1 cellular context compared by ENCODE assay signal in the genomic region with DNA sequence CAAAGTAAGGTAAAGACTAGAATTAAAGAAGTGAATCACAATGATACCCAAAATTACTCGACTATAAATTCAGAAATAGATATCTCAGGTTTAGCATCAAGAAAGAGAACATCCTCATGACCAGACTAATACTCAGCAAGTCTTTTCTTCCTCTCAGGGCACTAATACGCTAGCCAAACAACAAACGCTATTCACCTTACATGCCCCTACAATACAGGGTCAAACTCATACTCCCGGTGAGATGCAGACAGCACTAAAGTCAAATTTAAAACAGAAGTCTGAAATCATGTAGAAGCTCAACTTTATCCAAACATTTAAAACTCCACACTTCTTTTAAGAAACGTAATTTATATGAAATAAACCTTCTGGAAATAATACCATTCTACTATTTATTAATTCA.
TF ChIP-seq lines count a peak whose summit lies in the region.

No MANE protein-coding gene starts in this region.

TF ChIP-seq in IMR-90, 13 proteins besides CTCF, POLR2A, EP300 and RAD21:
- TF ChIP-seq SMC3 (IDR thresholded peaks at IDR 0.05; ENCODE audit: low read depth, low read length): no peak
- TF ChIP-seq, protein P1, sequence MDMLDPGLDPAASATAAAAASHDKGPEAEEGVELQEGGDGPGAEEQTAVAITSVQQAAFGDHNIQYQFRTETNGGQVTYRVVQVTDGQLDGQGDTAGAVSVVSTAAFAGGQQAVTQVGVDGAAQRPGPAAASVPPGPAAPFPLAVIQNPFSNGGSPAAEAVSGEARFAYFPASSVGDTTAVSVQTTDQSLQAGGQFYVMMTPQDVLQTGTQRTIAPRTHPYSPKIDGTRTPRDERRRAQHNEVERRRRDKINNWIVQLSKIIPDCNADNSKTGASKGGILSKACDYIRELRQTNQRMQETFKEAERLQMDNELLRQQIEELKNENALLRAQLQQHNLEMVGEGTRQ (IDR thresholded peaks at IDR 0.05; ENCODE audit: low read depth, low read length): no peak
- TF ChIP-seq CHD1 (IDR thresholded peaks at IDR 0.05; ENCODE audit: low read depth, low read length): no peak
- no peak for TF ChIP-seq CEBPB (IDR thresholded peaks at IDR 0.05; ENCODE audit: low read depth, low read length)
- no peak for TF ChIP-seq RCOR1 (IDR thresholded peaks at IDR 0.05; ENCODE audit: insufficient replicate concordance, low read length)
- no peak for TF ChIP-seq MXI1 (IDR thresholded peaks at IDR 0.05; ENCODE audit: borderline replicate concordance, low read depth, low read length)
- TF ChIP-seq NFE2L2 (IDR thresholded peaks at IDR 0.05; ENCODE audit: low read depth, low read length): no peak
- TF ChIP-seq, protein P2, sequence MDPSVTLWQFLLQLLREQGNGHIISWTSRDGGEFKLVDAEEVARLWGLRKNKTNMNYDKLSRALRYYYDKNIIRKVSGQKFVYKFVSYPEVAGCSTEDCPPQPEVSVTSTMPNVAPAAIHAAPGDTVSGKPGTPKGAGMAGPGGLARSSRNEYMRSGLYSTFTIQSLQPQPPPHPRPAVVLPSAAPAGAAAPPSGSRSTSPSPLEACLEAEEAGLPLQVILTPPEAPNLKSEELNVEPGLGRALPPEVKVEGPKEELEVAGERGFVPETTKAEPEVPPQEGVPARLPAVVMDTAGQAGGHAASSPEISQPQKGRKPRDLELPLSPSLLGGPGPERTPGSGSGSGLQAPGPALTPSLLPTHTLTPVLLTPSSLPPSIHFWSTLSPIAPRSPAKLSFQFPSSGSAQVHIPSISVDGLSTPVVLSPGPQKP (IDR thresholded peaks at IDR 0.05; ENCODE audit: borderline replicate concordance, low read depth, low read length): no peak
- TF ChIP-seq MAZ (IDR thresholded peaks at IDR 0.05; ENCODE audit: borderline replicate concordance, low read depth, low read length): no peak
- TF ChIP-seq MAFK (IDR thresholded peaks at IDR 0.05; ENCODE audit: low read depth, low read length): no peak
- TF ChIP-seq BHLHE40 (IDR thresholded peaks at IDR 0.05; ENCODE audit: low read depth, low read length): no peak
- TF ChIP-seq FOS (IDR thresholded peaks at IDR 0.05; ENCODE audit: low read depth, low read length): no peak
- TF ChIP-seq RFX5 (IDR thresholded peaks at IDR 0.05; ENCODE audit: low read depth, low read length): no peak
